ENCODE assay signal across 24 cellular contexts in the genomic region with DNA sequence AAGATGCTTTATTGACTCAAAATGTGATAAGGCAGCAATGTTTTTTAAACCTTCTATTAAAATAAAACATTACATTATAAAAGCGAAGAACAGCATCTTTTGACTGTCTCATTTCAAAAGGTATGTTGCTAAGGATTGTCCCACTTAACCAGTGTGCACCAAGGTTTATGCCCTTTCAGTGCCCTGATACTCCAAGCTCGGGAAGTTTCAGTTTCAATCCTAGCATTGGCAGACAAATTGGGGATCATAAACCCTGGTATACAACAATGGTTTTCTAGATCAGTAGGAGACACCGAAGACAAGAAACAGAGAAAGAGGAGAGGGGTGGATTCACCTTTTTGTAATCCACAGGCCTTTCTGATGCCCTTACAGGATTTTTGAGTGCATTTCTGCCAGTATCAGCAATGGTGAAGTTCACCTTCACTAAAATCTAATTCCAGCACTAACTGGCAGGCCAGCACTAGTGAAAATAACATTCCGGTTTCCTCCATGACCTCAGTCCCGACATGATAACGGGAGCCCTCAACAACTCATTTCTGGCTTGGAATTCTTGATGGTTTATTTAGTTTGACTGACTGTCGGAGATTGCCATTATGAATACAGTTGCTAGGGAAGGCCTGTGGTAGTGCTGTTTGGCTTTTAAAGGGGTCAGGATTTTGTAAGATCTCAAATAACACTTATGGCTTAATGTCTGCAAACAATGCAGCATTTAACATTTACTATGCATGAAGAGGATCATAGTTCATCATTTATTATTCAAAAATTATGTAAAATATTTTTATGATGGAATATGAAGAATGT. TPM values are rescaled to one million over a fixed set of nuclear protein-coding genes. Genes with fewer than 3 reads are reported as not detected.
"Had no signal": no experiment of that assay in that cellular context is flagged by ENCODE, and none has a peak within 500 bp of the region (broad histone marks: within the 10 kb centered on the region; RNA-seq: fewer than 3 reads in every experiment).

No MANE protein-coding gene starts in this region.

- H3K27ac ChIP-seq: skin epidermis, thyroid gland, upper lobe of right lung had no signal

- H3K4me1 ChIP-seq: thyroid gland, upper lobe of right lung had no signal

- H3K4me3 ChIP-seq: skin epidermis, thyroid gland, upper lobe of right lung had no signal

- H3K36me3 ChIP-seq: thyroid gland, upper lobe of right lung had no signal

- DNase-seq: activated CD4-positive, alpha-beta T cell treated with anti-CD3 and anti-CD28 coated beads for 36 hours; activated CD4-positive, CD25-positive, alpha-beta regulatory T cell; activated CD8-positive, alpha-beta memory T cell treated with anti-CD3 and anti-CD28 coated beads, Interleukin-2, amount 10 ng/mL, durations not matched to agents 7 days and 5 days; activated CD8-positive, alpha-beta T cell treated with anti-CD3 and anti-CD28 coated beads, Interleukin-2, amount 10 ng/mL, durations not matched to agents 7 days and 5 days; activated naive CD4-positive, alpha-beta T cell; activated T-cell treated with anti-CD3 and anti-CD28 coated beads, Interleukin-2, amount 50 U/mL, for 72 hours; effector CD8-positive, alpha-beta T cell; left ventricle myocardium superior; naive B cell; posterior cingulate gyrus; stimulated activated CD4-positive, alpha-beta T cell treated with anti-CD3 and anti-CD28 coated beads, Interleukin-4, amount 100 ng/mL, for 24 hours; stimulated activated naive CD8-positive, alpha-beta T cell treated with anti-CD3 and anti-CD28 coated beads, Interleukin-15, amount 100 ng/mL, for 72 hours; substantia nigra; thyroid gland; upper lobe of right lung had no signal

- ATAC-seq: activated CD4-positive, alpha-beta T cell treated with anti-CD3 and anti-CD28 coated beads for 36 hours; activated CD8-positive, alpha-beta memory T cell treated with anti-CD3 and anti-CD28 coated beads, Interleukin-2, amount 10 ng/mL, durations not matched to agents 7 days and 5 days; activated CD8-positive, alpha-beta T cell treated with anti-CD3 and anti-CD28 coated beads, Interleukin-2, amount 10 ng/mL, durations not matched to agents 7 days and 5 days; activated naive CD4-positive, alpha-beta T cell treated with anti-CD3 and anti-CD28 coated beads, Interleukin-2, amount 50 U/mL, for 72 hours; activated T-cell treated with anti-CD3 and anti-CD28 coated beads, Interleukin-2, amount 50 U/mL, for 72 hours; left ventricle myocardium superior; sciatic nerve; stimulated activated memory B cell treated with anti-CD40 and anti-IgM and Interleukin-4, amounts not matched to agents 10 μg/mL and 1 μg/mL and 100 μg/mL, for 72 hours; stimulated activated naive CD8-positive, alpha-beta T cell treated with anti-CD3 and anti-CD28 coated beads, Interleukin-15, amount 100 ng/mL, for 72 hours; upper lobe of right lung had no signal

- H3K27me3 ChIP-seq: thyroid gland, upper lobe of right lung had no signal

- H3K9me3 ChIP-seq: thyroid gland, upper lobe of right lung had no signal

- FAIRE-seq: bronchial epithelial cell, colon, endometrium, islet of Langerhans had no signal

RNA-seq across cellular contexts. Expression of a gene that starts 33.3 kb away (rescaled TPM):
- total RNA-seq: activated CD4-positive, alpha-beta T cell treated with anti-CD3 and anti-CD28 coated beads for 36 hours; activated CD8-positive, alpha-beta memory T cell treated with anti-CD3 and anti-CD28 coated beads, Interleukin-2, amount 10 ng/mL, durations not matched to agents 7 days and 5 days; activated CD8-positive, alpha-beta T cell treated with anti-CD3 and anti-CD28 coated beads, Interleukin-2, amount 10 ng/mL, durations not matched to agents 7 days and 5 days; activated naive CD4-positive, alpha-beta T cell treated with anti-CD3 and anti-CD28 coated beads, Interleukin-2, amount 50 U/mL, for 72 hours; activated T-cell treated with anti-CD3 and anti-CD28 coated beads, Interleukin-2, amount 50 U/mL, for 72 hours; T-helper 1 cell treated with Interleukin-12 subunit alpha and Interleukin-12 subunit beta and Interleukin-4 antibody, amounts not matched to agents 30 ng/mL and 1 ng/mL, for 36 hours had no signal
